ENCODE assay signal across 32 cellular contexts in the genomic region with DNA sequence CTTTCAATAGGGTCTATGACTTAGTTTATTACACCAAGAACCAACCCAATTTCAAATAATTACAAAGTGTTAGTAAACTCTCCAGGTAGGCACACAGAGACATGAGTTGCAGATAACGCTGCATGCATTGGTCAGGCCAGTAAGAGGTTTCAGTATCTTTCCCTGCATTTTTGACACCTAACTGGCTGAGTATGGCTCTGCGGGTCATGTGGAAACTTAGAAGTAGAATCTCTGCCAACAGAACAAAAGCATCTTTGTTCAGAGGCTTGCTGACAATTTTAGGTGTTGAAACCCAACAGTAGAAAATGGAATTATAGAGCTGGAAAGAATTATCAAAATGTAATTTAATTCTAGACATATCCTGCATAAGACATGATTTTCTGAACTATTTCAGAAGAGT. TPM values are rescaled to one million over a fixed set of nuclear protein-coding genes. Genes with fewer than 3 reads are reported as not detected.
"Had no signal": no experiment of that assay in that cellular context is flagged by ENCODE, and none has a peak within 500 bp of the region (broad histone marks: within the 10 kb centered on the region; RNA-seq: fewer than 3 reads in every experiment).

No MANE protein-coding gene starts in this region.

- FAIRE-seq: islet of Langerhans had no signal

- ATAC-seq: natural killer cell; right cardiac atrium; sciatic nerve; stimulated activated naive B cell treated with anti-CD40 and anti-IgM and Interleukin-4, amounts not matched to agents 10 μg/mL and 1 μg/mL and 100 μg/mL, for 72 hours; stimulated activated naive CD8-positive, alpha-beta T cell treated with anti-CD3 and anti-CD28 coated beads, Interleukin-15, Interleukin-2, amounts not matched to agents 100 U/mL and 50 U/mL, for 24 hours; upper lobe of right lung had no signal

- H3K4me1 ChIP-seq: left ventricle myocardium inferior, neural progenitor cell, prostate gland, stomach, suprapubic skin, upper lobe of right lung, uterus had no signal

- H3K4me2 ChIP-seq: neural progenitor cell had no signal

- H2AFZ ChIP-seq: neural progenitor cell had no signal

- H3K9me3 ChIP-seq: left ventricle myocardium inferior, neutrophil, prostate gland, stomach, suprapubic skin, thoracic aorta, tibial artery, upper lobe of right lung, uterus had no signal

- H3K27me3 ChIP-seq: neural progenitor cell, neutrophil, stomach, suprapubic skin, tibial artery, upper lobe of right lung, uterus had no signal

- DNase-seq: hypothalamus; immature natural killer cell; left ventricle myocardium inferior; mesenchymal stem cell; naive B cell; natural killer cell; nephron progenitor cell; occipital lobe; posterior cingulate gyrus; retina; right cardiac atrium; stimulated activated CD4-positive, alpha-beta T cell treated with anti-CD3 and anti-CD28 coated beads, Interleukin-12 subunit alpha, Interleukin-12 subunit beta, amount 100 ng/mL, for 4 hours; stimulated activated CD4-positive, alpha-beta T cell treated with anti-CD3 and anti-CD28 coated beads, Interleukin-15, amount 100 ng/mL, for 24 hours; stimulated activated CD4-positive, alpha-beta T cell treated with anti-CD3 and anti-CD28 coated beads, Interleukin-2, amount 100 ng/mL, for 24 hours; stimulated activated CD4-positive, alpha-beta T cell treated with anti-CD3 and anti-CD28 coated beads, Interleukin-4, amount 100 ng/mL, for 1 hour; stimulated activated naive B cell treated with anti-CD40 and anti-IgM and Interleukin-4, amounts not matched to agents 10 μg/mL and 1 μg/mL and 100 μg/mL, for 72 hours; stimulated activated naive CD8-positive, alpha-beta T cell treated with anti-CD3 and anti-CD28 coated beads, Interleukin-15, Interleukin-2, amounts not matched to agents 100 U/mL and 50 U/mL, for 24 hours; stomach; tibial artery; upper lobe of right lung; uterus had no signal

- H3K27ac ChIP-seq: left ventricle myocardium inferior, neural progenitor cell, neutrophil, prostate gland, skin epidermis, stomach, suprapubic skin, thoracic aorta, tibial artery, upper lobe of right lung, uterus had no signal

- H3K9ac ChIP-seq: neural progenitor cell had no signal

- H3K4me3 ChIP-seq: left ventricle myocardium inferior, lung, neural progenitor cell, prostate gland, skin epidermis, stomach, suprapubic skin, thoracic aorta, tibial artery, upper lobe of right lung, uterus had no signal

- H3K36me3 ChIP-seq: left ventricle myocardium inferior, neural progenitor cell, neutrophil, prostate gland, stomach, suprapubic skin, thoracic aorta, tibial artery, upper lobe of right lung, uterus had no signal

RNA-seq across cellular contexts. Expression of a gene that starts 25.3 kb away (rescaled TPM):
- total RNA-seq: kidney epithelial cell, natural killer cell, osteocyte had no signal
- polyA plus RNA-seq: immature natural killer cell had no signal
